ENCODE assay signal across 8 cellular contexts in the genomic region with DNA sequence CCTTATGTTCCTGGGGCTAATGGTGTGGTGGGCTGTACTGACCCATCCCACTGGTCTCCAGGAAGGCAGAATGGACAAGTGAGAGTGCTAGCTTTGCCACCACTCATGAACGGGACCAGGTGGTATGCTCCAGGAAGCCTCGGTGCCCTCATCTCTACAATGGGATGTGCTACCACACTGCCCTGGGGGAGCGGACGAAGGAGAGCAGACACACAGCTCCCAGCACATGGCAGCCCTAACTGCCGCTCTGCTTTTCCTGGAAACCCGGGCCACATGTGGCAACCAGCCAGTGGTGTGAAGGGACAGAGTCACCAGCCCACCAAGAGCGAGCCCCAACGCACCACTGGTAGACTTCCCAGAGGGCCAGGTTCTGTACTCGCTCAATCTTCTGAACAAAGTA.
"Had no signal": no experiment of that assay in that cellular context is flagged by ENCODE, and none has a peak within 500 bp of the region (broad histone marks: within the 10 kb centered on the region; RNA-seq: fewer than 3 reads in every experiment).

No MANE protein-coding gene starts in this region.

- H3K27ac Mint-ChIP-seq: GM23338, HFFc6 had no signal

- H3K4me1 ChIP-seq: HAP-1 had no signal

- ATAC-seq: GM23338, HCT116, HepG2 had no signal

- H3K4me3 Mint-ChIP-seq: GM23338, HFFc6 had no signal

- H3K4me2 ChIP-seq: GM23338 had no signal

- H3K36me3 ChIP-seq: HAP-1 had no signal

- H3K4me3 ChIP-seq: GM23338, HAP-1 had no signal

- DNase-seq: H7, HFFc6, KBM-7 had no signal

- FAIRE-seq: HepG2, HTR-8/SVneo had no signal

- H3K4me1 Mint-ChIP-seq: GM23338 had no signal

- H3K9me3 Mint-ChIP-seq: GM23338, HFFc6 had no signal

- H2AFZ ChIP-seq: GM23338 had no signal

- H3K9me3 ChIP-seq: HAP-1 had no signal
